Comparison of ENCODE assay signal across 11 cellular contexts in genomic region chr19:13859361-13859880, GRCh38.
DNase-seq lines count a peak whose midpoint lies in the region; ATAC-seq, FAIRE-seq and TF ChIP-seq lines count a peak whose summit lies in the region.
"Had no signal": no experiment of that assay in that cellular context is flagged by ENCODE, and none has a peak within 500 bp of the region (broad histone marks: within the 10 kb centered on the region; RNA-seq: fewer than 3 reads in every experiment).

No MANE protein-coding gene starts in this region.

- ATAC-seq in stimulated activated naive CD8-positive, alpha-beta T cell treated with anti-CD3 and anti-CD28 coated beads, Interleukin-15, amount 100 ng/mL, for 72 hours = no peak
- ATAC-seq in GM19023 (IDR thresholded peaks at IDR 0.05; ENCODE audit: unreplicated experiment) = no peak
- ATAC-seq in GM19452 (IDR thresholded peaks at IDR 0.05; ENCODE audit: unreplicated experiment) = no peak

- DNase-seq in stimulated activated naive CD8-positive, alpha-beta T cell treated with anti-CD3 and anti-CD28 coated beads, Interleukin-15, amount 100 ng/mL, for 72 hours = no peak
- DNase-seq in RCC 7860 (ENCODE audit: low spot score) = peak; percentile 29
- DNase-seq in epithelial cell of prostate (ENCODE audit: low read depth, low spot score) = no peak
- no peak for DNase-seq in middle frontal gyrus (ENCODE audit: extremely low spot score, low spot score)
- no peak for DNase-seq in GM13976 (ENCODE audit: low spot score)
- DNase-seq: activated T-cell treated with anti-CD3 and anti-CD28 coated beads, Interleukin-2, amount 50 U/mL, for 48 hours had no signal

- in situ Hi-C loops in GM13976 (cut with MboI; ENCODE audit: low sequenced_read_pairs, unreplicated experiment) = loop anchor here (25.0 kb wide), 1 partner anchor 597 kb away; no protein-coding TSS in a partner anchor

- H3K4me1 Mint-ChIP-seq in stimulated activated naive CD8-positive, alpha-beta T cell treated with anti-CD3 and anti-CD28 coated beads, Interleukin-15, Interleukin-2, amounts not matched to agents 100 ng/mL and 50 ng/mL, for 24 hours (ENCODE audit: low read depth) = peaks cover 34% of the 10 kb centered on the region
- H3K4me1 Mint-ChIP-seq in stimulated activated naive CD8-positive, alpha-beta T cell treated with anti-CD3 and anti-CD28 coated beads, Interleukin-15, amount 100 ng/mL, for 72 hours = peaks cover 50% of the 10 kb centered on the region

- no peak for TF ChIP-seq CTCF in GM13976 (IDR thresholded peaks at IDR 0.05; ENCODE audit: borderline replicate concordance, control extremely low read depth, extremely low read depth, insufficient read depth, missing control alignments)

- peak overlapping the region; percentile 62 for H3K27ac Mint-ChIP-seq in stimulated activated naive CD8-positive, alpha-beta T cell treated with anti-CD3 and anti-CD28 coated beads, Interleukin-15, Interleukin-2, amounts not matched to agents 100 ng/mL and 50 ng/mL, for 24 hours
- no peak overlapping the region for H3K27ac Mint-ChIP-seq in stimulated activated naive CD8-positive, alpha-beta T cell treated with anti-CD3 and anti-CD28 coated beads, Interleukin-15, amount 100 ng/mL, for 72 hours

- no peaks in the 10 kb centered on the region for H3K36me3 Mint-ChIP-seq in stimulated activated naive CD8-positive, alpha-beta T cell treated with anti-CD3 and anti-CD28 coated beads, Interleukin-15, Interleukin-2, amounts not matched to agents 100 ng/mL and 50 ng/mL, for 24 hours (ENCODE audit: low read depth)

- FAIRE-seq in RCC 7860 (lab: Jason Lieb, UNC) = no peak
- FAIRE-seq: H54 had no signal

- peak overlapping the region; percentile 100 for H3K27ac ChIP-seq in epithelial cell of prostate

- H3K9me3 Mint-ChIP-seq in stimulated activated naive CD8-positive, alpha-beta T cell treated with anti-CD3 and anti-CD28 coated beads, Interleukin-15, Interleukin-2, amounts not matched to agents 100 ng/mL and 50 ng/mL, for 24 hours = no peaks in the 10 kb centered on the region
- no peaks in the 10 kb centered on the region for H3K9me3 Mint-ChIP-seq in stimulated activated naive CD8-positive, alpha-beta T cell treated with anti-CD3 and anti-CD28 coated beads, Interleukin-15, amount 100 ng/mL, for 72 hours
- H3K9me3 Mint-ChIP-seq: dendritic cell treated with granulocyte-macrophage colony-stimulating factor and Interleukin-4, amounts not matched to agents 40 ng/mL and 50 ng/mL, for 4 days had no signal

- peaks cover 6% of the 10 kb centered on the region for H3K27me3 Mint-ChIP-seq in stimulated activated naive CD8-positive, alpha-beta T cell treated with anti-CD3 and anti-CD28 coated beads, Interleukin-15, Interleukin-2, amounts not matched to agents 100 ng/mL and 50 ng/mL, for 24 hours
- H3K27me3 Mint-ChIP-seq in stimulated activated naive CD8-positive, alpha-beta T cell treated with anti-CD3 and anti-CD28 coated beads, Interleukin-15, amount 100 ng/mL, for 72 hours = peaks cover 20% of the 10 kb centered on the region

- H3K4me3 Mint-ChIP-seq in stimulated activated naive CD8-positive, alpha-beta T cell treated with anti-CD3 and anti-CD28 coated beads, Interleukin-15, Interleukin-2, amounts not matched to agents 100 ng/mL and 50 ng/mL, for 24 hours = peak overlapping the region; percentile 21
- H3K4me3 Mint-ChIP-seq in stimulated activated naive CD8-positive, alpha-beta T cell treated with anti-CD3 and anti-CD28 coated beads, Interleukin-15, amount 100 ng/mL, for 72 hours = no peak overlapping the region
- H3K4me3 Mint-ChIP-seq: dendritic cell treated with granulocyte-macrophage colony-stimulating factor and Interleukin-4, amounts not matched to agents 40 ng/mL and 50 ng/mL, for 4 days had no signal
